8 cellular contexts compared by ENCODE assay signal in the genomic region with DNA sequence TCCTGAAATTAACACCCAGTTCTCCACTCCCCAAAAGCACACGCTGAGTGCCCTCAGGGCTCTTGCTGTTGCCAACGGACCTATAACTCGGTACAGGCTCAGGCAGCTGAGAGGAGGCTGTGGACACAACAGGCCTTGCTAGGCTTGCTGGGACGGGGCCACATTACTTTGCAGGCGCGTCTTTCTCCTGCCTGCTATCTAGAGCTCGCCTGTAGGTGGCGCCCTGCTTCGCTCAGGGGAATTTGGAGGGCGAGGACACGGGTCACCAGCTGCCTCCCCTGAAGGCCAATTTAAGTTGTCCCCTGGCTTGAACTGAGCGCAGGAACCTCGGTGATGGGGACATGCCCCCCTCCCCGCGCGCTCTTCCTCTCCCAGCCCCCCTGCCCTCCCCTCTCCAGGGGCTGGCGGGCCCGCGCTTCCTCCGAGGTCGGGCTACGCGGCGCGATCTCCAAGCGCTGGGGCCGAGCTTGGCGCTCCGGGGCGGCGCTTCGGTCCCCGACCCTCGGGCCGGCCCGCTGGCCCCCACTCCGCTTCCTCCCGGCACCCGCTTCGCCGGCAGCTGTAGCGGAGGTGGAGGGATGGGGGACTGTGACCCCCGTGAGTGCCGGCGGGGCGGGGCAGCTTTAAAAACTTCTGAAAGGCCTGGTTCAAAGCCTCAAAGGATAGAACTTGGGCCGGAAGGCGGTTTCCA. TPM values are rescaled to one million over a fixed set of nuclear protein-coding genes. Genes with fewer than 3 reads are reported as not detected.
DNase-seq lines count a peak whose midpoint lies in the region; ATAC-seq, FAIRE-seq and TF ChIP-seq lines count a peak whose summit lies in the region.

No MANE protein-coding gene starts in this region.

- H3K27me3 ChIP-seq in mammary epithelial cell (ENCODE audit: insufficient read depth, low read length) (no peaks in the 10 kb centered on the region), small intestine (ENCODE audit: control insufficient read depth in 2 of 2, insufficient read depth in 2 of 2, low read length in 2 of 2) (peaks cover 0 to 3% of the 10 kb centered on the region in 2 donors)

- peaks cover 19% of the 10 kb centered on the region for H3K4me1 ChIP-seq in mammary epithelial cell (ENCODE audit: insufficient read depth, low read length)
- peaks cover 0 to 7% of the 10 kb centered on the region in 2 donors for H3K4me1 ChIP-seq in small intestine (ENCODE audit: control insufficient read depth in 2 of 2, insufficient read depth in 1 of 2, low read depth in 1 of 2, low read length in 1 of 2)

- TF ChIP-seq CTCF in GM13977 (IDR thresholded peaks at IDR 0.05; ENCODE audit: extremely low read depth, insufficient read depth, missing control alignments): peak; percentile 82
- peak; percentile 94 for TF ChIP-seq CTCF in WI38 (IDR thresholded peaks at IDR 0.05; ENCODE audit: low read depth, low read length)
- peak; percentile 91 to 98 for TF ChIP-seq CTCF in mammary epithelial cell (conservative IDR thresholded peaks at IDR 0.05 in 1 of 2, IDR thresholded peaks at IDR 0.05 in 1 of 2; ENCODE audit: extremely low read depth in 1 of 2, insufficient read depth in 1 of 2, low read depth in 1 of 2, low read length in 2 of 2)

- no peak for FAIRE-seq in small intestine (lab: Jason Lieb, UNC)

- ATAC-seq in HG02981 (IDR thresholded peaks at IDR 0.05; ENCODE audit: unreplicated experiment) (peak; percentile 79), GM18861 (IDR thresholded peaks at IDR 0.05; ENCODE audit: unreplicated experiment) (no peak)

- peak overlapping the region; percentile 67 for H3K4me3 ChIP-seq in WI38 (ENCODE audit: low read depth, low read length)
- H3K4me3 ChIP-seq in mammary epithelial cell (replicated peaks in 1 of 3; ENCODE audit: insufficient read depth in 1 of 3, low read depth in 2 of 3, low read length in 3 of 3): peak overlapping the region; percentile 56 to 72 (median 65)
- peak overlapping the region; percentile 71 to 79 for H3K4me3 ChIP-seq in small intestine (ENCODE audit: low read depth in 1 of 2, low read length in 2 of 2)

- H3K27ac ChIP-seq in mammary epithelial cell (ENCODE audit: insufficient read depth, low read depth, low read length) (no peak overlapping the region), small intestine (ENCODE audit: low read depth in 1 of 2, low read length in 1 of 2) (peak overlapping the region; percentile 9 to 90)

- H2AFZ ChIP-seq in mammary epithelial cell (ENCODE audit: low read depth, low read length): peak overlapping the region; percentile 89

- no peaks in the 10 kb centered on the region for H3K79me2 ChIP-seq in mammary epithelial cell (ENCODE audit: insufficient read depth, low read length)

- BruUV-seq in mammary epithelial cell (replicated peaks; lab: Mats Ljungman, UMichigan): no TSS peak

- H3K36me3 ChIP-seq in mammary epithelial cell (ENCODE audit: insufficient read depth, low read length): no peaks in the 10 kb centered on the region
- no peaks in the 10 kb centered on the region for H3K36me3 ChIP-seq in small intestine (ENCODE audit: control insufficient read depth in 2 of 2, insufficient read depth in 2 of 2, low read length in 2 of 2)

- peak; percentile 85 for DNase-seq in GM13977 (ENCODE audit: low spot score)
- peak; percentile 96 for DNase-seq in NCI-H2196 (lab: John Stamatoyannopoulos, UW; ENCODE audit: unreplicated experiment)
- DNase-seq in mammary epithelial cell: peak; percentile 80
- peak; percentile 85 for DNase-seq in iPS-NIHi7 (ENCODE audit: extremely low spot score)
- DNase-seq in small intestine: peak; percentile 91

- WGBS in mammary epithelial cell (ENCODE audit: low coverage, missing lambda C conversion rate): 0% methylated on average over 8 of the region's 48 CpGs
- WGBS in small intestine, 3 donors: 0 to 1% (median 0%) methylated on average over 38 to 48 of the region's 48 CpGs

- CTCF ChIA-PET in mammary epithelial cell (lab: Charles Lee; ENCODE audit: low non-redundant PET): interaction anchor here (0.5 to 0.7 kb wide), 4 partner anchors 22 to 775 kb away, joined by 3 to 7 read pairs (median 3); no protein-coding TSS in a partner anchor

- intact Hi-C loops in mammary epithelial cell (cut with micrococcal nuclease): loop anchor here (1.0 to 10.0 kb wide), 8 partner anchors 33 to 803 kb away; a partner anchor contains a TSS

- peak overlapping the region; percentile 44 for H3K9ac ChIP-seq in mammary epithelial cell (ENCODE audit: insufficient read depth, low read length)

- H4K20me1 ChIP-seq in mammary epithelial cell (ENCODE audit: insufficient read depth, low read length): no peaks in the 10 kb centered on the region

- H3K4me2 ChIP-seq in mammary epithelial cell (ENCODE audit: insufficient read depth, low read depth, low read length): peak overlapping the region; percentile 85

- dilution Hi-C loops in mammary epithelial cell (cut with HindIII; ENCODE audit: low sequenced_read_pairs): no loop called here

- in situ Hi-C loops in GM13977 (cut with MboI; ENCODE audit: low pct_unique_long_range_greater_than_20kb, low sequenced_read_pairs, unreplicated experiment) (no loop called here), mammary epithelial cell (cut with MboI; ENCODE audit: low sequenced_read_pairs in 2 of 2) (loop anchor here (5.0 to 25.0 kb wide), 3 partner anchors 73 to 387 kb away; no protein-coding TSS in a partner anchor)

- H3K9me3 ChIP-seq in mammary epithelial cell (replicated peaks; ENCODE audit: insufficient read depth, low read length): no peaks in the 10 kb centered on the region
- no peaks in the 10 kb centered on the region for H3K9me3 ChIP-seq in small intestine (ENCODE audit: control insufficient read depth, low read depth)

RNA-seq across cellular contexts. Expression of a gene that starts 32.4 kb away (rescaled TPM):
- total RNA-seq in mammary epithelial cell: 10 to 100 TPM in 1 of 2 donors, 1 to 10 TPM in 1; 8.7 to 33.2 TPM
- 27.8 TPM for polyA plus RNA-seq in mammary epithelial cell
- 49.5 TPM for polyA minus RNA-seq in mammary epithelial cell
- polyA plus RNA-seq in small intestine: 1 to 10 TPM; 1.6 to 9.7 (median 2.5) TPM
